ENCODE assay signal across 8 cellular contexts in the genomic region with DNA sequence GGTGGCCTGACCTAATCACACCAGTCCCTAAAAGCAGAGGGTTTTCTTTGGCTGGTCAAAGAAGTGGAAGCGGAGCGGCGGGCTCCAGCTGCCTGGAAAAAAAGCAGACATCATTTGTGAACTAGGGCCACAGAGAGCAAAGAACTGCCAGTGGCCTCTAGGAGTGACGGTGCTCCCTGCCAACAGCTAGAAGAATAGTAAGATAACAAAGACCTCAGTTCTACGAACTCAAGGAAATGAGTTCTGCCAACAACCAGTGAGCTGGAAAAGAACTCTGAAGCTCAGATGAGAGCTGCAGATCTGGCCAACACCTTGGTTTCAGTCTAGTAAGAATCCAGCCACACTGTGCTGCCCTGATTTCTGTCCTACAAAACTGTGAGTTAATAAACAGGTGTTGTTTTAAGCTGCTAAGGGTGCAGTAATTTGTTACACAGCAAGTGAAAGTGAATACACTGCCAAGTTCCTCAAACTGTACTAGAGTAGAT.
DNase-seq lines count a peak whose midpoint lies in the region; ATAC-seq and TF ChIP-seq lines count a peak whose summit lies in the region.

No MANE protein-coding gene starts in this region.

- H3K36me3 Mint-ChIP-seq in activated naive CD4-positive, alpha-beta T cell treated with anti-CD3 and anti-CD28 coated beads, Interleukin-2, amount 50 U/mL, for 24 hours, result peaks cover 7% of the 10 kb centered on the region
- peaks cover 5% of the 10 kb centered on the region for H3K36me3 Mint-ChIP-seq in activated naive CD4-positive, alpha-beta T cell treated with anti-CD3 and anti-CD28 coated beads, Interleukin-2, amount 10 ng/mL, durations not matched to agents 7 days and 5 days
- peaks cover 0 to 4% of the 10 kb centered on the region in 2 donors for H3K36me3 Mint-ChIP-seq in naive B cell

- peaks cover 0 to 9% of the 10 kb centered on the region in 2 donors for H3K4me1 ChIP-seq in ascending aorta

- intact Hi-C loops in ascending aorta (cut with DNase I), result no loop called here

- H3K27me3 Mint-ChIP-seq in activated naive CD4-positive, alpha-beta T cell treated with anti-CD3 and anti-CD28 coated beads, Interleukin-2, amount 50 U/mL, for 24 hours, result no peaks in the 10 kb centered on the region
- no peaks in the 10 kb centered on the region for H3K27me3 Mint-ChIP-seq in activated naive CD4-positive, alpha-beta T cell treated with anti-CD3 and anti-CD28 coated beads, Interleukin-2, amount 10 ng/mL, durations not matched to agents 7 days and 5 days
- no peaks in the 10 kb centered on the region for H3K27me3 Mint-ChIP-seq in naive B cell

- peak; percentile 83 for ATAC-seq in HG03139 (IDR thresholded peaks at IDR 0.05; ENCODE audit: unreplicated experiment)
- ATAC-seq in naive B cell (ENCODE audit: low read depth in 2 of 2), result peak; percentile 86 to 88

- CTCF ChIA-PET in activated naive CD4-positive, alpha-beta T cell treated with anti-CD3 and anti-CD28 coated beads, Interleukin-2, amount 10 ng/mL, durations not matched to agents 7 days and 5 days (lab: Charles Lee), result no interaction called here

- H3K27ac ChIP-seq in ascending aorta (peak overlapping the region; percentile 18 to 48), brain microvascular endothelial cell (no peak overlapping the region)

- H3K27me3 ChIP-seq in ascending aorta (no peaks in the 10 kb centered on the region), brain microvascular endothelial cell (replicated peaks) (no peaks in the 10 kb centered on the region)

- peak overlapping the region; percentile 70 for H3K27ac Mint-ChIP-seq in activated naive CD4-positive, alpha-beta T cell treated with anti-CD3 and anti-CD28 coated beads, Interleukin-2, amount 50 U/mL, for 24 hours
- H3K27ac Mint-ChIP-seq in activated naive CD4-positive, alpha-beta T cell treated with anti-CD3 and anti-CD28 coated beads, Interleukin-2, amount 10 ng/mL, durations not matched to agents 7 days and 5 days, result no peak overlapping the region
- H3K27ac Mint-ChIP-seq in naive B cell, result peak overlapping the region; percentile 88 to 95 (median 94)

- H3K4me3 ChIP-seq in ascending aorta (peak overlapping the region in 1 of 2 donors; percentile 17), brain microvascular endothelial cell (ENCODE audit: low read depth, low read length) (no peak overlapping the region)

- no peaks in the 10 kb centered on the region for H3K36me3 ChIP-seq in ascending aorta
- no peaks in the 10 kb centered on the region for H3K36me3 ChIP-seq in brain microvascular endothelial cell (replicated peaks)

- no peaks in the 10 kb centered on the region for H3K9me3 ChIP-seq in ascending aorta

- TF ChIP-seq CTCF in ascending aorta (IDR thresholded peaks at IDR 0.05) (no peak), brain microvascular endothelial cell (IDR thresholded peaks at IDR 0.05; ENCODE audit: low read depth, low read length, missing control alignments) (no peak)

- H3K4me1 Mint-ChIP-seq in activated naive CD4-positive, alpha-beta T cell treated with anti-CD3 and anti-CD28 coated beads, Interleukin-2, amount 50 U/mL, for 24 hours, result peaks cover 92% of the 10 kb centered on the region
- H3K4me1 Mint-ChIP-seq in activated naive CD4-positive, alpha-beta T cell treated with anti-CD3 and anti-CD28 coated beads, Interleukin-2, amount 10 ng/mL, durations not matched to agents 7 days and 5 days, result peaks cover 43% of the 10 kb centered on the region
- peaks cover 76 to 85% (median 78%) of the 10 kb centered on the region in 3 donors for H3K4me1 Mint-ChIP-seq in naive B cell

- H3K9me3 Mint-ChIP-seq in activated naive CD4-positive, alpha-beta T cell treated with anti-CD3 and anti-CD28 coated beads, Interleukin-2, amount 50 U/mL, for 24 hours, result no peaks in the 10 kb centered on the region
- peaks cover 9% of the 10 kb centered on the region for H3K9me3 Mint-ChIP-seq in activated naive CD4-positive, alpha-beta T cell treated with anti-CD3 and anti-CD28 coated beads, Interleukin-2, amount 10 ng/mL, durations not matched to agents 7 days and 5 days
- no peaks in the 10 kb centered on the region for H3K9me3 Mint-ChIP-seq in naive B cell

- in situ Hi-C loops in brain microvascular endothelial cell (cut with HindIII; ENCODE audit: low pct_ligation_motif_present, low sequenced_read_pairs), result no loop called here

- no peak for DNase-seq in activated naive CD4-positive, alpha-beta T cell treated with anti-CD3 and anti-CD28 coated beads, Interleukin-2, amount 10 ng/mL, durations not matched to agents 7 days and 5 days
- DNase-seq in ascending aorta (ENCODE audit: low spot score in 2 of 2) (no peak), naive B cell (peak; percentile 51), GOT3 (lab: John Stamatoyannopoulos, UW) (no peak), RKO (ENCODE audit: low spot score) (no peak), brain microvascular endothelial cell (no peak)

- peak overlapping the region; percentile 45 for H3K4me3 Mint-ChIP-seq in activated naive CD4-positive, alpha-beta T cell treated with anti-CD3 and anti-CD28 coated beads, Interleukin-2, amount 50 U/mL, for 24 hours
- H3K4me3 Mint-ChIP-seq in activated naive CD4-positive, alpha-beta T cell treated with anti-CD3 and anti-CD28 coated beads, Interleukin-2, amount 10 ng/mL, durations not matched to agents 7 days and 5 days, result no peak overlapping the region
- peak overlapping the region; percentile 16 to 85 (median 70) for H3K4me3 Mint-ChIP-seq in naive B cell
